ENCODE assay signal across 16 cellular contexts in genomic region chr4:38463268-38463958, GRCh38.
"Had no signal": no experiment of that assay in that cellular context is flagged by ENCODE, and none has a peak within 500 bp of the region (broad histone marks: within the 10 kb centered on the region; RNA-seq: fewer than 3 reads in every experiment).

No MANE protein-coding gene starts in this region.

- FAIRE-seq: HTR-8/SVneo, RCC 7860 had no signal

- ATAC-seq: SK-N-SH treated with all-trans-retinoic acid at 6 μM for 48 hours had no signal

- H3K27ac ChIP-seq: HL-60 had no signal

- DNase-seq: KBM-7, MV-4-11, NCI-H1048, NCI-H1436, NCI-H187, NCI-H2029, NCI-H2081 treated with DMSO at 0.1 percent for 48 hours, NCI-H2171 treated with DMSO at 0.1 percent for 48 hours, NCI-H524, NCI-H69, NCI-H774, SHP77 had no signal
